22 cellular contexts compared by ENCODE assay signal in genomic region chr1:59967780-59968179, GRCh38. TPM values are rescaled to one million over a fixed set of nuclear protein-coding genes. Genes with fewer than 3 reads are reported as not detected.
"Had no signal": no experiment of that assay in that cellular context is flagged by ENCODE, and none has a peak within 500 bp of the region (broad histone marks: within the 10 kb centered on the region; RNA-seq: fewer than 3 reads in every experiment).

No MANE protein-coding gene starts in this region.

- H3K9me3 Mint-ChIP-seq: activated naive CD8-positive, alpha-beta T cell treated with anti-CD3 and anti-CD28 coated beads for 36 hours; activated T-cell treated with anti-CD3 and anti-CD28 coated beads, Interleukin-2, amount 50 U/mL, for 4 hours; neural progenitor cell; stimulated activated memory B cell treated with anti-CD40 and anti-IgM and Interleukin-4, amounts not matched to agents 10 μg/mL and 1 μg/mL and 100 μg/mL, for 72 hours; T-helper 2 cell treated with Interferon-gamma antibody and Interleukin-4, amounts not matched to agents 5 μg/mL and 100 μg/mL, for 36 hours had no signal

- ATAC-seq: activated T-cell treated with anti-CD3 and anti-CD28 coated beads, Interleukin-2, amount 50 U/mL, for 4 hours; naive thymus-derived CD4-positive, alpha-beta T cell; sciatic nerve; stimulated activated memory B cell treated with anti-CD40 and anti-IgM and Interleukin-4, amounts not matched to agents 10 μg/mL and 1 μg/mL and 100 μg/mL, for 72 hours had no signal

- H3K4me1 ChIP-seq: colonic mucosa, neural progenitor cell had no signal

- FAIRE-seq: bronchial epithelial cell, small intestine, urothelium cell line had no signal

- H3K27me3 ChIP-seq: colonic mucosa, neural progenitor cell, stomach, suprapubic skin, transverse colon had no signal

- H3K36me3 ChIP-seq: colonic mucosa, left ventricle myocardium inferior, neural progenitor cell, stomach, suprapubic skin, transverse colon had no signal

- H3K27ac ChIP-seq: left ventricle myocardium inferior, neural progenitor cell, suprapubic skin, transverse colon had no signal

- H3K36me3 Mint-ChIP-seq: activated naive CD8-positive, alpha-beta T cell treated with anti-CD3 and anti-CD28 coated beads for 36 hours; immature natural killer cell; naive thymus-derived CD4-positive, alpha-beta T cell; neural progenitor cell; stimulated activated memory B cell treated with anti-CD40 and anti-IgM and Interleukin-4, amounts not matched to agents 10 μg/mL and 1 μg/mL and 100 μg/mL, for 72 hours had no signal

- H3K27ac Mint-ChIP-seq: activated naive CD8-positive, alpha-beta T cell treated with anti-CD3 and anti-CD28 coated beads for 36 hours; immature natural killer cell; naive thymus-derived CD4-positive, alpha-beta T cell; neural progenitor cell; stimulated activated memory B cell treated with anti-CD40 and anti-IgM and Interleukin-4, amounts not matched to agents 10 μg/mL and 1 μg/mL and 100 μg/mL, for 72 hours; T-helper 2 cell treated with Interferon-gamma antibody and Interleukin-4, amounts not matched to agents 5 μg/mL and 100 μg/mL, for 36 hours had no signal

- H3K4me3 ChIP-seq: colonic mucosa, left ventricle myocardium inferior, neural progenitor cell, stomach, suprapubic skin, transverse colon had no signal

- H3K4me3 Mint-ChIP-seq: activated naive CD8-positive, alpha-beta T cell treated with anti-CD3 and anti-CD28 coated beads for 36 hours; activated T-cell treated with anti-CD3 and anti-CD28 coated beads, Interleukin-2, amount 50 U/mL, for 4 hours; immature natural killer cell; naive thymus-derived CD4-positive, alpha-beta T cell; neural progenitor cell; stimulated activated memory B cell treated with anti-CD40 and anti-IgM and Interleukin-4, amounts not matched to agents 10 μg/mL and 1 μg/mL and 100 μg/mL, for 72 hours; T-helper 2 cell treated with Interferon-gamma antibody and Interleukin-4, amounts not matched to agents 5 μg/mL and 100 μg/mL, for 36 hours had no signal

- H3K9me3 ChIP-seq: colonic mucosa, left ventricle myocardium inferior, stomach, suprapubic skin, transverse colon had no signal

- DNase-seq: activated CD4-positive, alpha-beta T cell treated with anti-CD3 and anti-CD28 coated beads for 1 hour; activated CD8-positive, alpha-beta memory T cell treated with anti-CD3 and anti-CD28 coated beads for 24 hours; activated CD8-positive, alpha-beta memory T cell treated with anti-CD3 and anti-CD28 coated beads, Interleukin-2, amount 50 U/mL, for 4 hours; activated naive CD4-positive, alpha-beta T cell treated with Interleukin-2 at 50 U/mL for 16 hours; activated naive CD8-positive, alpha-beta T cell treated with anti-CD3 and anti-CD28 coated beads for 36 hours; activated T-cell treated with anti-CD3 and anti-CD28 coated beads, Interleukin-2, amount 50 U/mL, for 4 hours; immature natural killer cell; left ventricle myocardium inferior; naive thymus-derived CD4-positive, alpha-beta T cell; small intestine; stimulated activated CD4-positive, alpha-beta T cell treated with anti-CD3 and anti-CD28 coated beads, Interleukin-15, amount 100 ng/mL, for 24 hours; stomach; transverse colon had no signal

RNA-seq across cellular contexts. Expression of gene CYP2J2, which starts 41.2 kb away (rescaled TPM):
- total RNA-seq: posterior vena cava had no signal
